Comparison of ENCODE assay signal across 36 cellular contexts in the genomic region with DNA sequence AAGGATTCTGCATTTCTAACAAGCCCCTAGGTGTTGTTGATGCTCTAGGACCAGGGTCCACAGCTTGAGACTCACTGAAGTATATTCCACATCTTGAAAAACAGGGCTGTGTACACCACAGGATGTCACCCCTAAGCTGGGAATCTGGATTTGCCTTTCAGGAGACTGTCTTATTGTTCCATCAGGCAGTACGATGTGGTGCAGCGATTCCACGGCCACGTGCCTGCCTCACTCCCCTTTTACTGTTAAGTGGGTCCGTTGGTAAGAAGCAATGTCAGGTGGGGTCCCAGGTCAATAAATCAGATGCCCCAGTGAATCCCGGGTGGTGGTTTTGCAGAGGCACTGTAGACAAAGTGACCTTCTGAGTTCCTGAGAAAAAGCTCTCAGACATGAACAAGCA.
"Had no signal": no experiment of that assay in that cellular context is flagged by ENCODE, and none has a peak within 500 bp of the region (broad histone marks: within the 10 kb centered on the region; RNA-seq: fewer than 3 reads in every experiment).

No MANE protein-coding gene starts in this region.

- H3K27ac ChIP-seq: adrenal gland, cardiac muscle cell had no signal

- H3K4me1 Mint-ChIP-seq: activated B cell treated with CpG ODN at 0.5 μM for 24 hours; activated CD4-positive, alpha-beta T cell treated with anti-CD3 and anti-CD28 coated beads, Interleukin-2, amount 10 ng/mL, durations not matched to agents 24 days and 14 days; activated naive CD8-positive, alpha-beta T cell treated with anti-CD3 and anti-CD28 coated beads for 36 hours; activated T-helper 17 cell treated with anti-CD3 and anti-CD28 coated beads, Interleukin-2, amount 50 U/mL, for 72 hours; central memory CD8-positive, alpha-beta T cell had no signal

- H3K36me3 ChIP-seq: adrenal gland, cardiac muscle cell had no signal

- H3K27me3 ChIP-seq: adrenal gland, cardiac muscle cell had no signal

- H3K36me3 Mint-ChIP-seq: activated CD4-positive, alpha-beta memory T cell treated with anti-CD3 and anti-CD28 coated beads for 36 hours; activated naive CD8-positive, alpha-beta T cell treated with anti-CD3 and anti-CD28 coated beads for 36 hours had no signal

- H3K27ac Mint-ChIP-seq: activated B cell treated with CpG ODN at 0.5 μM for 24 hours; activated CD4-positive, alpha-beta memory T cell treated with anti-CD3 and anti-CD28 coated beads for 36 hours; activated CD4-positive, alpha-beta T cell treated with anti-CD3 and anti-CD28 coated beads, Interleukin-2, amount 10 ng/mL, durations not matched to agents 24 days and 14 days; activated CD8-positive, alpha-beta T cell treated with anti-CD3 and anti-CD28 coated beads for 36 hours; activated naive CD4-positive, alpha-beta T cell treated with anti-CD3 and anti-CD28 coated beads for 36 hours; activated naive CD4-positive, alpha-beta T cell treated with anti-CD3 and anti-CD28 coated beads, Interleukin-2, amount 50 U/mL, for 72 hours; activated naive CD8-positive, alpha-beta T cell treated with anti-CD3 and anti-CD28 coated beads for 36 hours; activated T-cell treated with anti-CD3 and anti-CD28 coated beads, Interleukin-2, amount 50 U/mL, for 72 hours; activated T-helper 1 cell treated with anti-CD3 and anti-CD28 coated beads, Interleukin-12 subunit alpha, Interleukin-12 subunit beta, Interleukin-2, Interleukin-4 antibody, amounts not matched to agents 30 ng/mL and 10 ng/mL and 1 ng/mL, durations not matched to agents 14 hours and 24 hours and 36 hours; activated T-helper 17 cell treated with anti-CD3 and anti-CD28 coated beads, Interleukin-2, amount 50 U/mL, for 72 hours; brain; T-helper 1 cell treated with Interleukin-12 subunit alpha and Interleukin-12 subunit beta and Interleukin-4 antibody, amounts not matched to agents 30 μg/mL and 1 μg/mL, for 36 hours; T-helper 2 cell treated with Interferon-gamma antibody and Interleukin-4, amounts not matched to agents 5 μg/mL and 100 μg/mL, for 36 hours had no signal

- H3K27me3 Mint-ChIP-seq: activated CD4-positive, alpha-beta T cell treated with anti-CD3 and anti-CD28 coated beads, Interleukin-2, amount 10 ng/mL, durations not matched to agents 24 days and 14 days; activated naive CD8-positive, alpha-beta T cell treated with anti-CD3 and anti-CD28 coated beads for 36 hours; brain had no signal

- H3K9me3 ChIP-seq: adrenal gland had no signal

- H3K4me3 ChIP-seq: adrenal gland, cardiac muscle cell had no signal

- H3K4me1 ChIP-seq: adrenal gland had no signal

- H3K4me3 Mint-ChIP-seq: activated B cell treated with CpG ODN at 0.5 μM for 24 hours; activated CD4-positive, alpha-beta memory T cell treated with anti-CD3 and anti-CD28 coated beads for 36 hours; activated CD4-positive, alpha-beta T cell treated with anti-CD3 and anti-CD28 coated beads, Interleukin-2, amount 10 ng/mL, durations not matched to agents 24 days and 14 days; activated CD8-positive, alpha-beta T cell treated with anti-CD3 and anti-CD28 coated beads for 36 hours; activated naive CD4-positive, alpha-beta T cell treated with anti-CD3 and anti-CD28 coated beads for 36 hours; activated naive CD8-positive, alpha-beta T cell treated with anti-CD3 and anti-CD28 coated beads for 36 hours; activated T-cell treated with anti-CD3 and anti-CD28 coated beads, Interleukin-2, amount 50 U/mL, for 4 hours; activated T-cell treated with anti-CD3 and anti-CD28 coated beads, Interleukin-2, amount 50 U/mL, for 72 hours; activated T-helper 1 cell treated with anti-CD3 and anti-CD28 coated beads, Interleukin-12 subunit alpha, Interleukin-12 subunit beta, Interleukin-2, Interleukin-4 antibody, amounts not matched to agents 30 ng/mL and 10 ng/mL and 1 ng/mL, durations not matched to agents 14 hours and 24 hours and 36 hours; activated T-helper 17 cell treated with anti-CD3 and anti-CD28 coated beads, Interleukin-2, amount 50 U/mL, for 72 hours; brain; central memory CD8-positive, alpha-beta T cell; T-helper 1 cell treated with Interleukin-12 subunit alpha and Interleukin-12 subunit beta and Interleukin-4 antibody, amounts not matched to agents 30 μg/mL and 1 μg/mL, for 36 hours; T-helper 2 cell treated with Interferon-gamma antibody and Interleukin-4, amounts not matched to agents 5 μg/mL and 100 μg/mL, for 36 hours had no signal

- DNase-seq: activated B cell treated with CpG ODN at 0.5 μM for 24 hours; activated CD4-positive, alpha-beta memory T cell treated with anti-CD3 and anti-CD28 coated beads for 36 hours; activated CD4-positive, alpha-beta T cell treated with anti-CD3 and anti-CD28 coated beads for 4 hours; activated CD4-positive, alpha-beta T cell treated with anti-CD3 and anti-CD28 coated beads, Interleukin-2, amount 10 ng/mL, durations not matched to agents 24 days and 14 days; activated CD4-positive, alpha-beta T cell treated with anti-CD3 and anti-CD28 coated beads, Interleukin-2, amount 50 U/mL, for 1 hour; activated CD4-positive, alpha-beta T cell treated with anti-CD3 and anti-CD28 coated beads, Interleukin-2, amount 50 U/mL, for 4 hours; activated CD4-positive, CD25-positive, alpha-beta regulatory T cell treated with anti-CD3 and anti-CD28 coated beads, Interleukin-2, amount 50 U/mL, for 72 hours; activated CD8-positive, alpha-beta memory T cell treated with anti-CD3 and anti-CD28 coated beads, Interleukin-2, amount 50 U/mL, for 4 hours; activated CD8-positive, alpha-beta T cell treated with anti-CD3 and anti-CD28 coated beads for 36 hours; activated effector memory CD4-positive, alpha-beta T cell treated with anti-CD3 and anti-CD28 coated beads, Interleukin-2, amount 50 U/mL, for 16 hours; activated gamma-delta T cell treated with Interleukin-2 at 50 U/mL for 16 hours; activated naive CD4-positive, alpha-beta T cell; activated naive CD4-positive, alpha-beta T cell treated with anti-CD3 and anti-CD28 coated beads for 36 hours; activated naive CD4-positive, alpha-beta T cell treated with anti-CD3 and anti-CD28 coated beads, Interleukin-2, amount 50 U/mL, for 16 hours; activated naive CD8-positive, alpha-beta T cell treated with anti-CD3 and anti-CD28 coated beads for 36 hours; activated T-cell treated with anti-CD3 and anti-CD28 coated beads for 4 hours; activated T-cell treated with anti-CD3 and anti-CD28 coated beads, Interleukin-2, amount 50 U/mL, for 1 hour; activated T-cell treated with anti-CD3 and anti-CD28 coated beads, Interleukin-2, amount 50 U/mL, for 4 hours; activated T-cell treated with anti-CD3 and anti-CD28 coated beads, Interleukin-2, amount 50 U/mL, for 72 hours; adrenal gland; amniotic stem cell; aorta; caudate nucleus; cerebellar nuclear complex; SW 1271; T-helper 1 cell; T-helper 2 cell; T-helper 9 cell had no signal
